Comparison of ENCODE assay signal across 1 cellular context in the genomic region with DNA sequence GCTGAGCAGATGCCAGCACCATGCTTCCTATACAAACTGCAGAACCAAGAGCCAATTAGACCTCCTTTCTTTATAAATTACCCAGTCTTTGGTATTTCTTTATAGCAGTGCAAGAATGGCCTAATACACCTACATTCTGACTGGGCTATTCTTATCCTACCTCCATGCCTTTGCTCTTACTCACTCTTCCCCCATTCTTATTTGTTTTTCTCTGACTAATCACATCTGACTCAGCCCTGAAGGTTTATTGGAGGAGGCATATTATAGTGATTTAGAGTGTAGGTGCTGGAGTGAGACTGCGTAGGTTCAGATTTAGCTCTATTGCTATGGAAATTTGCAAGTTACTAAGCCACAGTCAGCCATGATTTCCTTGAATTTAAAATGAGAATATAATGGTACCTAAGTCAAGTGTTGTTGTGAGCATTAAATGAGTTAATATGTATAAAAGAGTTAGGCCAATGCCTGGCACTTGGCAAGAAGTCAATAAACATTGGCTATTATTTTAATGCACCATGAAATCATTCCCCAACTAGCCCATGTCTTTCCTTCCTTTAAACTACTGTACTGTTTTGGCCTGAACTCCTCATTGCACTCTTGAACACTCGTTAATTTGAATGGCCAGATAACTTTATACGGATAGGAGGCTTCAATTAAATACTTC.
TF ChIP-seq lines count a peak whose summit lies in the region.

No MANE protein-coding gene starts in this region.

TF ChIP-seq in HepG2, 621 proteins besides CTCF, POLR2A, EP300 and RAD21 (continued from another document):
- TF ChIP-seq, protein P1, sequence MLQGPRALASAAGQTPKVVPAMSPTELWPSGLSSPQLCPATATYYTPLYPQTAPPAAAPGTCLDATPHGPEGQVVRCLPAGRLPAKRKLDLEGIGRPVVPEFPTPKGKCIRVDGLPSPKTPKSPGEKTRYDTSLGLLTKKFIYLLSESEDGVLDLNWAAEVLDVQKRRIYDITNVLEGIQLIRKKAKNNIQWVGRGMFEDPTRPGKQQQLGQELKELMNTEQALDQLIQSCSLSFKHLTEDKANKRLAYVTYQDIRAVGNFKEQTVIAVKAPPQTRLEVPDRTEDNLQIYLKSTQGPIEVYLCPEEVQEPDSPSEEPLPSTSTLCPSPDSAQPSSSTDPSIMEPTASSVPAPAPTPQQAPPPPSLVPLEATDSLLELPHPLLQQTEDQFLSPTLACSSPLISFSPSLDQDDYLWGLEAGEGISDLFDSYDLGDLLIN (CRISPR knock-in tag; IDR thresholded peaks at IDR 0.05; ENCODE audit: borderline replicate concordance), result no peak
- no peak for TF ChIP-seq ZNF383 (CRISPR knock-in tag; IDR thresholded peaks at IDR 0.05; ENCODE audit: borderline replicate concordance)
- TF ChIP-seq, protein P2, sequence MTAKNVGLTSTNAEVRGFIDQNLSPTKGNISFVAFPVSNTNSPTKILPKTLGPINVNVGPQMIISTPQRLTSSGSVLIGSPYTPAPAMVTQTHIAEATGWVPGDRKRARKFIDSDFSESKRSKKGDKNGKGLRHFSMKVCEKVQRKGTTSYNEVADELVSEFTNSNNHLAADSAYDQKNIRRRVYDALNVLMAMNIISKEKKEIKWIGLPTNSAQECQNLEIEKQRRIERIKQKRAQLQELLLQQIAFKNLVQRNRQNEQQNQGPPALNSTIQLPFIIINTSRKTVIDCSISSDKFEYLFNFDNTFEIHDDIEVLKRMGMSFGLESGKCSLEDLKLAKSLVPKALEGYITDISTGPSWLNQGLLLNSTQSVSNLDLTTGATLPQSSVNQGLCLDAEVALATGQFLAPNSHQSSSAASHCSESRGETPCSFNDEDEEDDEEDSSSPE (CRISPR knock-in tag; IDR thresholded peaks at IDR 0.05), result no peak
- TF ChIP-seq SMARCC2 (IDR thresholded peaks at IDR 0.05), result no peak
- TF ChIP-seq GATA4 (IDR thresholded peaks at IDR 0.05; ENCODE audit: borderline replicate concordance, low read depth), result no peak
- no peak for TF ChIP-seq HNRNPK (IDR thresholded peaks at IDR 0.05; ENCODE audit: low read depth, low read length, poor library complexity, severe bottlenecking)
- TF ChIP-seq ZNF878 (CRISPR knock-in tag; IDR thresholded peaks at IDR 0.05), result no peak
- TF ChIP-seq, protein P3, sequence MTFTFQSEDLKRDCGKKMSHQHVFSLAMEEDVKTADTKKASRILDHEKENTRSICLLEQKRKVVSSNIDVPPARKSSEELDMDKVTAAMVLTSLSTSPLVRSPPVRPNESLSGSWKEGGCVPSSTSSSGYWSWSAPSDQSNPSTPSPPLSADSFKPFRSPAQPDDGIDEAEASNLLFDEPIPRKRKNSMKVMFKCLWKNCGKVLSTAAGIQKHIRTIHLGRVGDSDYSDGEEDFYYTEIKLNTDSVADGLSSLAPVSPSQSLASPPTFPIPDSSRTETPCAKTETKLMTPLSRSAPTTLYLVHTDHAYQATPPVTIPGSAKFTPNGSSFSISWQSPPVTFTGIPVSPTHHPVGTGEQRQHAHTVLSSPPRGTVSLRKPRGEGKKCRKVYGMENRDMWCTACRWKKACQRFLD (CRISPR knock-in tag; IDR thresholded peaks at IDR 0.05; ENCODE audit: borderline replicate concordance), result no peak
- TF ChIP-seq SALL2 (CRISPR knock-in tag; IDR thresholded peaks at IDR 0.05), result no peak
- TF ChIP-seq, protein P4, sequence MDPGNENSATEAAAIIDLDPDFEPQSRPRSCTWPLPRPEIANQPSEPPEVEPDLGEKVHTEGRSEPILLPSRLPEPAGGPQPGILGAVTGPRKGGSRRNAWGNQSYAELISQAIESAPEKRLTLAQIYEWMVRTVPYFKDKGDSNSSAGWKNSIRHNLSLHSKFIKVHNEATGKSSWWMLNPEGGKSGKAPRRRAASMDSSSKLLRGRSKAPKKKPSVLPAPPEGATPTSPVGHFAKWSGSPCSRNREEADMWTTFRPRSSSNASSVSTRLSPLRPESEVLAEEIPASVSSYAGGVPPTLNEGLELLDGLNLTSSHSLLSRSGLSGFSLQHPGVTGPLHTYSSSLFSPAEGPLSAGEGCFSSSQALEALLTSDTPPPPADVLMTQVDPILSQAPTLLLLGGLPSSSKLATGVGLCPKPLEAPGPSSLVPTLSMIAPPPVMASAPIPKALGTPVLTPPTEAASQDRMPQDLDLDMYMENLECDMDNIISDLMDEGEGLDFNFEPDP (CRISPR knock-in tag; conservative IDR thresholded peaks at IDR 0.05), result no peak
- no peak for TF ChIP-seq ZNF530 (CRISPR knock-in tag; IDR thresholded peaks at IDR 0.05; ENCODE audit: low read depth)
- no peak for TF ChIP-seq KLF9 (CRISPR knock-in tag; IDR thresholded peaks at IDR 0.05; ENCODE audit: low read depth)
- no peak for TF ChIP-seq ZBTB1 (CRISPR knock-in tag; IDR thresholded peaks at IDR 0.05; ENCODE audit: borderline replicate concordance)
- TF ChIP-seq, protein P5, sequence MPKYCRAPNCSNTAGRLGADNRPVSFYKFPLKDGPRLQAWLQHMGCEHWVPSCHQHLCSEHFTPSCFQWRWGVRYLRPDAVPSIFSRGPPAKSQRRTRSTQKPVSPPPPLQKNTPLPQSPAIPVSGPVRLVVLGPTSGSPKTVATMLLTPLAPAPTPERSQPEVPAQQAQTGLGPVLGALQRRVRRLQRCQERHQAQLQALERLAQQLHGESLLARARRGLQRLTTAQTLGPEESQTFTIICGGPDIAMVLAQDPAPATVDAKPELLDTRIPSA (CRISPR knock-in tag; IDR thresholded peaks at IDR 0.05; ENCODE audit: borderline replicate concordance), result no peak
- TF ChIP-seq SNAI1 (CRISPR knock-in tag; IDR thresholded peaks at IDR 0.05; ENCODE audit: borderline replicate concordance), result no peak
